ENCODE assay signal across 20 cellular contexts in genomic region chr14:24087004-24087403, GRCh38. TPM values are rescaled to one million over a fixed set of nuclear protein-coding genes. Genes with fewer than 3 reads are reported as not detected.
A peak's percentile ranks its signal among the peaks of the same experiment; 100 is the strongest.
DNase-seq lines count a peak whose midpoint lies in the region; ATAC-seq, FAIRE-seq and TF ChIP-seq lines count a peak whose summit lies in the region.
"Had no signal": no experiment of that assay in that cellular context is flagged by ENCODE, and none has a peak within 500 bp of the region (broad histone marks: within the 10 kb centered on the region; RNA-seq: fewer than 3 reads in every experiment).

No MANE protein-coding gene starts in this region.

- H3K4me3 Mint-ChIP-seq in memory B cell: no peak overlapping the region
- no peak overlapping the region for H3K4me3 Mint-ChIP-seq in CD4-positive, alpha-beta memory T cell
- H3K4me3 Mint-ChIP-seq: GM23338, HFFc6 had no signal

- intact Hi-C loops in GM12878 (cut with micrococcal nuclease; ENCODE audit: unreplicated experiment): no loop called here
- intact Hi-C loops in CD4-positive, alpha-beta memory T cell (cut with micrococcal nuclease): loop anchor here (10.0 kb wide), 1 partner anchor 102 kb away; the partner anchor contains the start of gene DHRS4L2

- no peak for TF ChIP-seq POLR2A in GM12878 (IDR thresholded peaks at IDR 0.05; ENCODE audit: low read depth, low read length)

- no peak for ATAC-seq in GM12878
- ATAC-seq in memory B cell (ENCODE audit: low read depth): no peak
- ATAC-seq in GM21825 (IDR thresholded peaks at IDR 0.05; ENCODE audit: unreplicated experiment): no peak
- ATAC-seq: GM23338, HCT116 had no signal

- H3K36me3 Mint-ChIP-seq in memory B cell: no peaks in the 10 kb centered on the region
- H3K36me3 Mint-ChIP-seq in CD4-positive, alpha-beta memory T cell: no peaks in the 10 kb centered on the region
- H3K36me3 Mint-ChIP-seq: CD4-positive, CD25-positive, alpha-beta regulatory T cell had no signal

- H3K4me1 Mint-ChIP-seq in memory B cell: peaks cover 24% of the 10 kb centered on the region
- peaks cover 3 to 13% (median 10%) of the 10 kb centered on the region in 4 donors for H3K4me1 Mint-ChIP-seq in CD4-positive, alpha-beta memory T cell

- peak overlapping the region; percentile 1 for H3K27ac Mint-ChIP-seq in memory B cell
- H3K27ac Mint-ChIP-seq in CD4-positive, alpha-beta memory T cell: peak overlapping the region in 2 of 7 donors; percentile 15 to 26
- H3K27ac Mint-ChIP-seq: GM23338, HFFc6 had no signal

- 0 out of 2 replicates have a peak, but pooled peaks cover under 1% of the 10 kb centered on the region for H3K4me1 ChIP-seq in GM12878 (ENCODE audit: control insufficient read depth, insufficient read depth, low read length)
- H3K4me1 ChIP-seq in CD4-positive, alpha-beta memory T cell (ENCODE audit: insufficient read depth, low read length): peaks cover 4% of the 10 kb centered on the region

- CTCF ChIA-PET in GM12878 (lab: Yijun Ruan, JAX): interaction anchor here (0.6 to 3.2 kb wide), 4 partner anchors 22 to 497 kb away, joined by 3 to 17 read pairs (median 4); partner anchors contain the start of gene IRF9
- CTCF ChIA-PET in CD4-positive, alpha-beta memory T cell (lab: Charles Lee; ENCODE audit: partially characterized antibody): interaction anchor here (1.0 to 9.5 kb wide), 3 partner anchors 17 to 28 kb away, joined by 3 to 95 read pairs (median 85); no protein-coding TSS in a partner anchor

- TF ChIP-seq CTCF in WERI-Rb-1 (IDR thresholded peaks at IDR 0.05; ENCODE audit: low read depth, low read length) (no peak), GM12878 (IDR thresholded peaks at IDR 0.05 in 2 of 3, conservative IDR thresholded peaks at IDR 0.05 in 1 of 3; ENCODE audit: control insufficient read depth in 2 of 3, extremely low read depth in 1 of 3, insufficient read depth in 1 of 3, low read depth in 3 of 3, low read length in 3 of 3) (no peak)

- H3K9me3 ChIP-seq in WERI-Rb-1 (ENCODE audit: severe bottlenecking) (no peaks in the 10 kb centered on the region), GM12878 (replicated peaks; ENCODE audit: control insufficient read depth, insufficient read depth, low read length) (no peaks in the 10 kb centered on the region)
- no peaks in the 10 kb centered on the region for H3K9me3 ChIP-seq in CD4-positive, alpha-beta memory T cell (ENCODE audit: control insufficient read depth in 1 of 2, low read length in 2 of 2)
- H3K9me3 ChIP-seq: BE2C, Caco-2 had no signal

- H2AFZ ChIP-seq in GM12878 (ENCODE audit: control insufficient read depth, low read depth, low read length): no peak overlapping the region
- H2AFZ ChIP-seq: GM23338 had no signal

- RAD21 ChIA-PET in GM12878 (lab: Charles Lee; ENCODE audit: unreplicated experiment): interaction anchor here (1.0 to 1.3 kb wide), 2 partner anchors 22 to 29 kb away, joined by 5 to 6 read pairs; no protein-coding TSS in a partner anchor

- H3K9me3 Mint-ChIP-seq in memory B cell: no peaks in the 10 kb centered on the region
- peaks cover 0 to 4% (median 0%) of the 10 kb centered on the region in 8 donors for H3K9me3 Mint-ChIP-seq in CD4-positive, alpha-beta memory T cell
- H3K9me3 Mint-ChIP-seq: CD4-positive, CD25-positive, alpha-beta regulatory T cell; GM23338; HFFc6 had no signal

- H4K20me1 ChIP-seq in GM12878 (ENCODE audit: control insufficient read depth, insufficient read depth): no peaks in the 10 kb centered on the region

- SMC1A ChIA-PET in GM12878 (lab: Charles Lee; ENCODE audit: uncharacterized antibody, unreplicated experiment): interaction anchor here (1.1 to 2.6 kb wide), 2 partner anchors 21 to 74 kb away, joined by 3 to 8 read pairs; partner anchors contain the start of gene IRF9

- TF ChIP-seq EP300 in GM12878 (IDR thresholded peaks at IDR 0.05; ENCODE audit: borderline replicate concordance in 1 of 2, control insufficient read depth in 1 of 2, low read depth in 2 of 2, low read length in 2 of 2): no peak

- no peaks in the 10 kb centered on the region for H3K79me2 ChIP-seq in GM12878 (ENCODE audit: control insufficient read depth, insufficient read depth, low read length)

- in situ Hi-C loops in GM12878 (cut with MboI): loop anchor here (5.0 kb wide), 1 partner anchor 75 kb away; no protein-coding TSS in a partner anchor

- no peaks in the 10 kb centered on the region for H3K27me3 Mint-ChIP-seq in memory B cell
- H3K27me3 Mint-ChIP-seq in CD4-positive, alpha-beta memory T cell: no peaks in the 10 kb centered on the region
- H3K27me3 Mint-ChIP-seq: CD4-positive, CD25-positive, alpha-beta regulatory T cell had no signal

- POLR2A ChIA-PET in GM12878 (lab: Charles Lee): interaction anchor here (1.0 kb wide), 1 partner anchor 20 kb away, joined by 3 read pairs; no protein-coding TSS in a partner anchor
- POLR2A ChIA-PET in CD4-positive, alpha-beta memory T cell (lab: Charles Lee; ENCODE audit: partially characterized antibody): no interaction called here

- peak overlapping the region; percentile 7; the same call in 1 of the 2 replicates for H3K4me3 ChIP-seq in WERI-Rb-1 (ENCODE audit: low read depth, low read length)
- no peak overlapping the region for H3K4me3 ChIP-seq in GM12878
- no peak overlapping the region for H3K4me3 ChIP-seq in CD4-positive, alpha-beta memory T cell (ENCODE audit: low read length in 2 of 2)
- H3K4me3 ChIP-seq: GM23338 had no signal

- WGBS in GM12878 (ENCODE audit: insufficient coverage, insufficient replicate concordance, low lambda C conversion rate, missing lambda C conversion rate): 17% methylated on average over 1 of the region's 1 CpG

- BruUV-seq in GM12878 (replicated peaks; lab: Mats Ljungman, UMichigan): no TSS peak

- no peaks in the 10 kb centered on the region for H3K36me3 ChIP-seq in WERI-Rb-1
- H3K36me3 ChIP-seq in GM12878 (ENCODE audit: control insufficient read depth in 2 of 2, insufficient read depth in 2 of 2, low read length in 1 of 2): no peaks in the 10 kb centered on the region
- no peaks in the 10 kb centered on the region for H3K36me3 ChIP-seq in CD4-positive, alpha-beta memory T cell (ENCODE audit: insufficient read depth, low read length)
- H3K36me3 ChIP-seq: BE2C had no signal

- H3K27ac ChIP-seq in WERI-Rb-1 (peak overlapping the region; percentile 88), GM12878 (ENCODE audit: control insufficient read depth, insufficient read depth) (no peak overlapping the region)
- no peak overlapping the region for H3K27ac ChIP-seq in CD4-positive, alpha-beta memory T cell (ENCODE audit: low read depth, low read length)

- H3K4me2 ChIP-seq in GM12878 (ENCODE audit: control insufficient read depth, insufficient read depth): no peak overlapping the region
- H3K4me2 ChIP-seq: GM23338 had no signal

- DNase-seq in WERI-Rb-1 (no peak), GM12878 (ENCODE audit: low read depth, low spot score) (no peak), memory B cell (ENCODE audit: low spot score in 2 of 2) (no peak), HuH-7 (ENCODE audit: low spot score) (no peak)
- no peak for DNase-seq in CD4-positive, alpha-beta memory T cell
- DNase-seq: ACHN; BE2C; C1 segment of cervical spinal cord; Caco-2; CD4-positive, CD25-positive, alpha-beta regulatory T cell; H7; HFFc6 had no signal

- no peak overlapping the region for H3K9ac ChIP-seq in GM12878 (ENCODE audit: control insufficient read depth, insufficient read depth, low read length)

- H3K27me3 ChIP-seq in WERI-Rb-1 (ENCODE audit: insufficient read depth, low read depth, severe bottlenecking) (no peaks in the 10 kb centered on the region), GM12878 (replicated peaks in 1 of 2; ENCODE audit: control insufficient read depth in 2 of 2, insufficient read depth in 2 of 2, low read length in 1 of 2) (no peaks in the 10 kb centered on the region)
- H3K27me3 ChIP-seq in CD4-positive, alpha-beta memory T cell (ENCODE audit: insufficient read depth, low read length): no peaks in the 10 kb centered on the region
- H3K27me3 ChIP-seq: BE2C had no signal

- FAIRE-seq in GM12878 (lab: Jason Lieb, UNC): no peak
- FAIRE-seq: A204.1, G401.6, GM12892, GM18507, HTR-8/SVneo had no signal

- TF ChIP-seq RAD21 in GM12878 (IDR thresholded peaks at IDR 0.05; ENCODE audit: insufficient read depth, low read depth, low read length): no peak

RNA-seq across cellular contexts. Expression of gene PCK2, which starts 7.1 kb away (rescaled TPM):
- 12.2 and 13.2 TPM in 2 replicates for total RNA-seq in GM12878 (2013; cell fraction: nucleolus; rRNA removed)
- total RNA-seq in GM12878 (2014; rRNA removed): 41.5 and 46.4 TPM in 2 replicates
- 27.8 and 31.2 TPM in 2 replicates for total RNA-seq in GM12878 (2014; rRNA removed; fragmentation: Illumina TruSeq; extraction: Trizol)
- total RNA-seq in GM12878 (2021): 78.5 and 78.6 TPM in 2 replicates
- polyA plus RNA-seq in GM12878 (2011; ENCODE audit: low read depth): 15.2 TPM
- polyA plus RNA-seq in GM12878 (2011; rRNA removed): 23.0 and 42.3 TPM in 2 replicates
- 64.4 and 77.3 TPM in 2 replicates for polyA plus RNA-seq in GM12878 (2011; cell fraction: cytosol; rRNA removed)
- 79.4 and 82.2 TPM in 2 replicates for polyA plus RNA-seq in GM12878 (2011; cell fraction: nucleus; rRNA removed)
- 34.0 and 41.8 TPM in 2 replicates for polyA plus RNA-seq in GM12878 (2012)
- polyA plus RNA-seq in GM12878 (2014; fragmentation: Illumina TruSeq; extraction: Trizol): 19.6 and 42.9 TPM in 2 replicates
- polyA plus RNA-seq in GM12878 (2014; fragmentation: Nextera tagmentation; extraction: Ambion mirVana): 10 to 100 TPM in 1 of 2 experiments, 1 to 10 TPM in 1; 6.6 to 12.3 TPM
- 68.3 and 79.0 TPM in 2 replicates for polyA plus RNA-seq in GM12878 (2014; rRNA removed)
- polyA plus RNA-seq in GM12878 (2016; fragmentation: Nextera tagmentation; extraction: Ambion mirVana): 100 to 1,000 TPM; 100 to 110 TPM
- polyA minus RNA-seq in GM12878 (2011; rRNA and poly(A)+ RNA removed): 32.9 and 57.6 TPM in 2 replicates
- 23.3 and 27.0 TPM in 2 replicates for polyA minus RNA-seq in GM12878 (2011; cell fraction: cytosol; rRNA and poly(A)+ RNA removed)
- 18.9 and 24.2 TPM in 2 replicates for polyA minus RNA-seq in GM12878 (2011; cell fraction: nucleus; rRNA and poly(A)+ RNA removed)
- 10 to 100 TPM; 18.3 to 21.4 TPM for total RNA-seq in CD4-positive, alpha-beta memory T cell
- polyA plus RNA-seq in CD4-positive, alpha-beta memory T cell: 10 to 100 TPM; 11.0 to 15.5 TPM

RNA-seq across cellular contexts. Expression of gene CPNE6, which starts 15.6 kb away (rescaled TPM):
- total RNA-seq in GM12878 (2013; cell fraction: nucleolus; rRNA removed): not detected in 2 replicates
- total RNA-seq in GM12878 (2014; rRNA removed) (not detected in 2 replicates), GM12878 (2014; rRNA removed; fragmentation: Illumina TruSeq; extraction: Trizol) (not detected in 2 replicates), GM12878 (2021) (0.13 and 0.18 TPM in 2 replicates)
- polyA plus RNA-seq in GM12878 (2011; ENCODE audit: low read depth): 0.64 TPM
- polyA plus RNA-seq in GM12878 (2011; rRNA removed) (0.07 TPM in 1 of 2 replicates, not detected in the other), GM12878 (2014; fragmentation: Illumina TruSeq; extraction: Trizol) (0.43 TPM in 1 of 2 replicates, not detected in the other), GM12878 (2014; fragmentation: Nextera tagmentation; extraction: Ambion mirVana) (under 1 TPM in 1 of 2 experiments, not detected in 1; 0.06 TPM), GM12878 (2014; rRNA removed) (0.15 and 0.25 TPM in 2 replicates), GM12878 (2016; fragmentation: Nextera tagmentation; extraction: Ambion mirVana) (under 1 TPM; 0.32 to 0.42 TPM)
- 0.05 and 0.12 TPM in 2 replicates for polyA plus RNA-seq in GM12878 (2011; cell fraction: cytosol; rRNA removed)
- polyA plus RNA-seq in GM12878 (2011; cell fraction: nucleus; rRNA removed): 0.13 and 0.25 TPM in 2 replicates
- polyA plus RNA-seq in GM12878 (2012): 0.21 and 0.24 TPM in 2 replicates
- polyA minus RNA-seq in GM12878 (2011; rRNA and poly(A)+ RNA removed): 0.05 TPM in 1 of 2 replicates, not detected in the other
- not detected in 2 replicates for polyA minus RNA-seq in GM12878 (2011; cell fraction: cytosol; rRNA and poly(A)+ RNA removed)
- not detected in 2 replicates for polyA minus RNA-seq in GM12878 (2011; cell fraction: nucleus; rRNA and poly(A)+ RNA removed)
- not detected for total RNA-seq in CD4-positive, alpha-beta memory T cell
- polyA plus RNA-seq in CD4-positive, alpha-beta memory T cell: under 1 TPM in 1 of 2 donors, not detected in 1; 0.04 TPM
- total RNA-seq: Caco-2; CD4-positive, CD25-positive, alpha-beta regulatory T cell; GM23338; H7; HFFc6 had no signal
- polyA plus RNA-seq: CD4-positive, CD25-positive, alpha-beta regulatory T cell had no signal

RNA-seq across cellular contexts. Expression of gene DCAF11, which starts 27.6 kb away (rescaled TPM):
- total RNA-seq in GM12878 (2013; cell fraction: nucleolus; rRNA removed): 47.6 and 50.6 TPM in 2 replicates
- total RNA-seq in GM12878 (2014; rRNA removed) (90.1 and 91.2 TPM in 2 replicates), GM12878 (2014; rRNA removed; fragmentation: Illumina TruSeq; extraction: Trizol) (57.5 and 59.0 TPM in 2 replicates), GM12878 (2021) (66.3 and 69.2 TPM in 2 replicates)
- 28.7 TPM for polyA plus RNA-seq in GM12878 (2011; ENCODE audit: low read depth)
- polyA plus RNA-seq in GM12878 (2011; rRNA removed) (51.4 and 76.7 TPM in 2 replicates), GM12878 (2014; fragmentation: Illumina TruSeq; extraction: Trizol) (50.9 and 72.0 TPM in 2 replicates), GM12878 (2014; fragmentation: Nextera tagmentation; extraction: Ambion mirVana) (10 to 100 TPM; 13.4 to 16.4 TPM), GM12878 (2014; rRNA removed) (73.2 and 76.8 TPM in 2 replicates), GM12878 (2016; fragmentation: Nextera tagmentation; extraction: Ambion mirVana) (10 to 100 TPM; 62.8 to 71.1 TPM)
- 97.2 and 106 TPM in 2 replicates for polyA plus RNA-seq in GM12878 (2011; cell fraction: cytosol; rRNA removed)
- polyA plus RNA-seq in GM12878 (2011; cell fraction: nucleus; rRNA removed): 90.8 and 100 TPM in 2 replicates
- polyA plus RNA-seq in GM12878 (2012): 43.1 and 49.8 TPM in 2 replicates
- 73.1 and 98.4 TPM in 2 replicates for polyA minus RNA-seq in GM12878 (2011; rRNA and poly(A)+ RNA removed)
- polyA minus RNA-seq in GM12878 (2011; cell fraction: cytosol; rRNA and poly(A)+ RNA removed): 27.5 and 32.6 TPM in 2 replicates
- 38.4 and 43.4 TPM in 2 replicates for polyA minus RNA-seq in GM12878 (2011; cell fraction: nucleus; rRNA and poly(A)+ RNA removed)
- 10 to 100 TPM; 71.5 to 75.8 TPM for total RNA-seq in CD4-positive, alpha-beta memory T cell
- polyA plus RNA-seq in CD4-positive, alpha-beta memory T cell: 10 to 100 TPM; 75.1 to 93.4 TPM

RNA-seq across cellular contexts. Expression of gene NRL, which starts 27.7 kb away (rescaled TPM):
- total RNA-seq in GM12878 (2013; cell fraction: nucleolus; rRNA removed): 2.2 and 3.3 TPM in 2 replicates
- total RNA-seq in GM12878 (2014; rRNA removed) (2.1 and 4.4 TPM in 2 replicates), GM12878 (2014; rRNA removed; fragmentation: Illumina TruSeq; extraction: Trizol) (1.0 and 1.3 TPM in 2 replicates), GM12878 (2021) (2.2 and 2.5 TPM in 2 replicates)
- 0.55 TPM for polyA plus RNA-seq in GM12878 (2011; ENCODE audit: low read depth)
- polyA plus RNA-seq in GM12878 (2011; rRNA removed) (2.1 and 2.2 TPM in 2 replicates), GM12878 (2014; fragmentation: Illumina TruSeq; extraction: Trizol) (0.63 and 0.76 TPM in 2 replicates), GM12878 (2014; fragmentation: Nextera tagmentation; extraction: Ambion mirVana) (under 1 TPM; 0.11 to 0.13 TPM), GM12878 (2014; rRNA removed) (2.5 and 2.9 TPM in 2 replicates), GM12878 (2016; fragmentation: Nextera tagmentation; extraction: Ambion mirVana) (1 to 10 TPM; 2.2 to 2.7 TPM)
- 3.3 and 4.8 TPM in 2 replicates for polyA plus RNA-seq in GM12878 (2011; cell fraction: cytosol; rRNA removed)
- polyA plus RNA-seq in GM12878 (2011; cell fraction: nucleus; rRNA removed): 3.3 and 3.5 TPM in 2 replicates
- polyA plus RNA-seq in GM12878 (2012): 1.2 and 1.5 TPM in 2 replicates
- polyA minus RNA-seq in GM12878 (2011; rRNA and poly(A)+ RNA removed): 2.4 and 2.7 TPM in 2 replicates
- 0.94 and 1.3 TPM in 2 replicates for polyA minus RNA-seq in GM12878 (2011; cell fraction: cytosol; rRNA and poly(A)+ RNA removed)
- polyA minus RNA-seq in GM12878 (2011; cell fraction: nucleus; rRNA and poly(A)+ RNA removed): 3.9 and 7.0 TPM in 2 replicates
- 1 to 10 TPM; 2.9 to 4.5 TPM for total RNA-seq in CD4-positive, alpha-beta memory T cell
- 1 to 10 TPM; 1.4 to 1.6 TPM for polyA plus RNA-seq in CD4-positive, alpha-beta memory T cell

RNA-seq across cellular contexts. Expression of gene CARMIL3, which starts 35.2 kb away (rescaled TPM):
- 1.6 and 2.5 TPM in 2 replicates for total RNA-seq in GM12878 (2013; cell fraction: nucleolus; rRNA removed)
- total RNA-seq in GM12878 (2014; rRNA removed): 0.17 and 0.27 TPM in 2 replicates
- total RNA-seq in GM12878 (2014; rRNA removed; fragmentation: Illumina TruSeq; extraction: Trizol): 0.09 and 0.14 TPM in 2 replicates
- total RNA-seq in GM12878 (2021): 0.26 and 0.72 TPM in 2 replicates
- not detected for polyA plus RNA-seq in GM12878 (2011; ENCODE audit: low read depth)
- 0.22 and 0.26 TPM in 2 replicates for polyA plus RNA-seq in GM12878 (2011; rRNA removed)
- 0.21 and 0.27 TPM in 2 replicates for polyA plus RNA-seq in GM12878 (2011; cell fraction: cytosol; rRNA removed)
- 5.1 and 5.4 TPM in 2 replicates for polyA plus RNA-seq in GM12878 (2011; cell fraction: nucleus; rRNA removed)
- polyA plus RNA-seq in GM12878 (2012): 0.15 and 0.17 TPM in 2 replicates
- polyA plus RNA-seq in GM12878 (2014; fragmentation: Illumina TruSeq; extraction: Trizol): 0.08 and 0.13 TPM in 2 replicates
- polyA plus RNA-seq in GM12878 (2014; fragmentation: Nextera tagmentation; extraction: Ambion mirVana): not detected
- 0.32 and 0.33 TPM in 2 replicates for polyA plus RNA-seq in GM12878 (2014; rRNA removed)
- polyA plus RNA-seq in GM12878 (2016; fragmentation: Nextera tagmentation; extraction: Ambion mirVana): under 1 TPM in 1 of 2 experiments, not detected in 1; 0.25 TPM
- polyA minus RNA-seq in GM12878 (2011; rRNA and poly(A)+ RNA removed): 0.15 and 1.2 TPM in 2 replicates
- not detected in 2 replicates for polyA minus RNA-seq in GM12878 (2011; cell fraction: cytosol; rRNA and poly(A)+ RNA removed)
- polyA minus RNA-seq in GM12878 (2011; cell fraction: nucleus; rRNA and poly(A)+ RNA removed): 0.60 and 0.96 TPM in 2 replicates
- total RNA-seq in CD4-positive, alpha-beta memory T cell: under 1 TPM; 0.15 to 0.22 TPM
- not detected for polyA plus RNA-seq in CD4-positive, alpha-beta memory T cell
- total RNA-seq: HFFc6 had no signal
- polyA plus RNA-seq: CD4-positive, CD25-positive, alpha-beta regulatory T cell had no signal
